Comparison of ENCODE assay signal across 1 cellular context in the genomic region with DNA sequence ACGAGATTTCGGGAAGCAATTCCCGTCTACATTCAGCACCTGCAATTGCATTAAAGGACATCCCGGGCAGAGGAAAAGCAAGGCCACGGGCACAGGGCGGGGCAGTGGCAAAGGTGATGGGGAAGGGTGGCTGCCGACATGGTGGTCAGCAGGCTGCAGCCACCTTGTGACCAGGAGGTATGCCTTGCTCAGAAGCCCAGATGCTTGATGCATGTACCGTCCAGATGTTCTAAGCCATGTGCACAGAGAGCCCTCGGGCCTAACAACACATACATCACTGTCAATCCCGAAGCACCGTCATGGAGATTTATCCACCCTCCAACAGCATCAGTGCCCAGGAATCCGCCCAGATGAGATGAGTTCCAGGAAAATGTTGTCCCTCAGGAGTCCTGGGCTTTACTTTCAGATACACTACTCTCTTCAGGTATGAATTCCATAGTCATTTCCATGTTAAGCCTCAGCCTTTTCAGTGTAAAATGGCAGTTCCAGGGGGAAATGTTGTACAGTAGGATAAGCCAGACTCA.
TF ChIP-seq lines count a peak whose summit lies in the region.

No MANE protein-coding gene starts in this region.

TF ChIP-seq in GM23338, 12 proteins besides CTCF, POLR2A, EP300 and RAD21 (continued from another document):
- TF ChIP-seq POLR2AphosphoS5 (IDR thresholded peaks at IDR 0.05; ENCODE audit: low read depth) (no peak), ZNF114 (CRISPR knock-in tag; IDR thresholded peaks at IDR 0.05) (no peak), JUNB (IDR thresholded peaks at IDR 0.05; ENCODE audit: unreplicated experiment) (no peak), STAT1 (IDR thresholded peaks at IDR 0.05; ENCODE audit: unreplicated experiment) (no peak), EZH2phosphoT487 (IDR thresholded peaks at IDR 0.05; ENCODE audit: unreplicated experiment) (no peak), ZNF331 (CRISPR knock-in tag; IDR thresholded peaks at IDR 0.05; ENCODE audit: low read depth) (no peak), EZH2 (IDR thresholded peaks at IDR 0.05; ENCODE audit: low read depth, unreplicated experiment) (no peak)
- TF ChIP-seq, protein P1, sequence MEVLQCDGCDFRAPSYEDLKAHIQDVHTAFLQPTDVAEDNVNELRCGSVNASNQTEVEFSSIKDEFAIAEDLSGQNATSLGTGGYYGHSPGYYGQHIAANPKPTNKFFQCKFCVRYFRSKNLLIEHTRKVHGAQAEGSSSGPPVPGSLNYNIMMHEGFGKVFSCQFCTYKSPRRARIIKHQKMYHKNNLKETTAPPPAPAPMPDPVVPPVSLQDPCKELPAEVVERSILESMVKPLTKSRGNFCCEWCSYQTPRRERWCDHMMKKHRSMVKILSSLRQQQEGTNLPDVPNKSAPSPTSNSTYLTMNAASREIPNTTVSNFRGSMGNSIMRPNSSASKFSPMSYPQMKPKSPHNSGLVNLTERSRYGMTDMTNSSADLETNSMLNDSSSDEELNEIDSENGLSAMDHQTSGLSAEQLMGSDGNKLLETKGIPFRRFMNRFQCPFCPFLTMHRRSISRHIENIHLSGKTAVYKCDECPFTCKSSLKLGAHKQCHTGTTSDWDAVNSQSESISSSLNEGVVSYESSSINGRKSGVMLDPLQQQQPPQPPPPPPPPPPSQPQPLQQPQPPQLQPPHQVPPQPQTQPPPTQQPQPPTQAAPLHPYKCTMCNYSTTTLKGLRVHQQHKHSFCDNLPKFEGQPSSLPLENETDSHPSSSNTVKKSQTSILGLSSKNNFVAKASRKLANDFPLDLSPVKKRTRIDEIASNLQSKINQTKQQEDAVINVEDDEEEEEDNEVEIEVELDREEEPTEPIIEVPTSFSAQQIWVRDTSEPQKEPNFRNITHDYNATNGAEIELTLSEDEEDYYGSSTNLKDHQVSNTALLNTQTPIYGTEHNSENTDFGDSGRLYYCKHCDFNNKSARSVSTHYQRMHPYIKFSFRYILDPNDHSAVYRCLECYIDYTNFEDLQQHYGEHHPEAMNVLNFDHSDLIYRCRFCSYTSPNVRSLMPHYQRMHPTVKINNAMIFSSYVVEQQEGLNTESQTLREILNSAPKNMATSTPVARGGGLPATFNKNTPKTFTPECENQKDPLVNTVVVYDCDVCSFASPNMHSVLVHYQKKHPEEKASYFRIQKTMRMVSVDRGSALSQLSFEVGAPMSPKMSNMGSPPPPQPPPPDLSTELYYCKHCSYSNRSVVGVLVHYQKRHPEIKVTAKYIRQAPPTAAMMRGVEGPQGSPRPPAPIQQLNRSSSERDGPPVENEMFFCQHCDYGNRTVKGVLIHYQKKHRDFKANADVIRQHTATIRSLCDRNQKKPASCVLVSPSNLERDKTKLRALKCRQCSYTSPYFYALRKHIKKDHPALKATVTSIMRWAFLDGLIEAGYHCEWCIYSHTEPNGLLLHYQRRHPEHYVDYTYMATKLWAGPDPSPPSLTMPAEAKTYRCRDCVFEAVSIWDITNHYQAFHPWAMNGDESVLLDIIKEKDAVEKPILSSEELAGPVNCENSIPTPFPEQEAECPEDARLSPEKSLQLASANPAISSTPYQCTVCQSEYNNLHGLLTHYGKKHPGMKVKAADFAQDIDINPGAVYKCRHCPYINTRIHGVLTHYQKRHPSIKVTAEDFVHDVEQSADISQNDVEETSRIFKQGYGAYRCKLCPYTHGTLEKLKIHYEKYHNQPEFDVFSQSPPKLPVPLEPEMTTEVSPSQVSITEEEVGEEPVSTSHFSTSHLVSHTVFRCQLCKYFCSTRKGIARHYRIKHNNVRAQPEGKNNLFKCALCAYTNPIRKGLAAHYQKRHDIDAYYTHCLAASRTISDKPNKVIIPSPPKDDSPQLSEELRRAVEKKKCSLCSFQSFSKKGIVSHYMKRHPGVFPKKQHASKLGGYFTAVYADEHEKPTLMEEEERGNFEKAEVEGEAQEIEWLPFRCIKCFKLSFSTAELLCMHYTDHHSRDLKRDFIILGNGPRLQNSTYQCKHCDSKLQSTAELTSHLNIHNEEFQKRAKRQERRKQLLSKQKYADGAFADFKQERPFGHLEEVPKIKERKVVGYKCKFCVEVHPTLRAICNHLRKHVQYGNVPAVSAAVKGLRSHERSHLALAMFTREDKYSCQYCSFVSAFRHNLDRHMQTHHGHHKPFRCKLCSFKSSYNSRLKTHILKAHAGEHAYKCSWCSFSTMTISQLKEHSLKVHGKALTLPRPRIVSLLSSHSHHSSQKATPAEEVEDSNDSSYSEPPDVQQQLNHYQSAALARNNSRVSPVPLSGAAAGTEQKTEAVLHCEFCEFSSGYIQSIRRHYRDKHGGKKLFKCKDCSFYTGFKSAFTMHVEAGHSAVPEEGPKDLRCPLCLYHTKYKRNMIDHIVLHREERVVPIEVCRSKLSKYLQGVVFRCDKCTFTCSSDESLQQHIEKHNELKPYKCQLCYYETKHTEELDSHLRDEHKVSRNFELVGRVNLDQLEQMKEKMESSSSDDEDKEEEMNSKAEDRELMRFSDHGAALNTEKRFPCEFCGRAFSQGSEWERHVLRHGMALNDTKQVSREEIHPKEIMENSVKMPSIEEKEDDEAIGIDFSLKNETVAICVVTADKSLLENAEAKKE (CRISPR knock-in tag; IDR thresholded peaks at IDR 0.05), result no peak
- TF ChIP-seq, protein P2, sequence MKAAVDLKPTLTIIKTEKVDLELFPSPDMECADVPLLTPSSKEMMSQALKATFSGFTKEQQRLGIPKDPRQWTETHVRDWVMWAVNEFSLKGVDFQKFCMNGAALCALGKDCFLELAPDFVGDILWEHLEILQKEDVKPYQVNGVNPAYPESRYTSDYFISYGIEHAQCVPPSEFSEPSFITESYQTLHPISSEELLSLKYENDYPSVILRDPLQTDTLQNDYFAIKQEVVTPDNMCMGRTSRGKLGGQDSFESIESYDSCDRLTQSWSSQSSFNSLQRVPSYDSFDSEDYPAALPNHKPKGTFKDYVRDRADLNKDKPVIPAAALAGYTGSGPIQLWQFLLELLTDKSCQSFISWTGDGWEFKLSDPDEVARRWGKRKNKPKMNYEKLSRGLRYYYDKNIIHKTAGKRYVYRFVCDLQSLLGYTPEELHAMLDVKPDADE (IDR thresholded peaks at IDR 0.05), result no peak
- TF ChIP-seq, protein P3, sequence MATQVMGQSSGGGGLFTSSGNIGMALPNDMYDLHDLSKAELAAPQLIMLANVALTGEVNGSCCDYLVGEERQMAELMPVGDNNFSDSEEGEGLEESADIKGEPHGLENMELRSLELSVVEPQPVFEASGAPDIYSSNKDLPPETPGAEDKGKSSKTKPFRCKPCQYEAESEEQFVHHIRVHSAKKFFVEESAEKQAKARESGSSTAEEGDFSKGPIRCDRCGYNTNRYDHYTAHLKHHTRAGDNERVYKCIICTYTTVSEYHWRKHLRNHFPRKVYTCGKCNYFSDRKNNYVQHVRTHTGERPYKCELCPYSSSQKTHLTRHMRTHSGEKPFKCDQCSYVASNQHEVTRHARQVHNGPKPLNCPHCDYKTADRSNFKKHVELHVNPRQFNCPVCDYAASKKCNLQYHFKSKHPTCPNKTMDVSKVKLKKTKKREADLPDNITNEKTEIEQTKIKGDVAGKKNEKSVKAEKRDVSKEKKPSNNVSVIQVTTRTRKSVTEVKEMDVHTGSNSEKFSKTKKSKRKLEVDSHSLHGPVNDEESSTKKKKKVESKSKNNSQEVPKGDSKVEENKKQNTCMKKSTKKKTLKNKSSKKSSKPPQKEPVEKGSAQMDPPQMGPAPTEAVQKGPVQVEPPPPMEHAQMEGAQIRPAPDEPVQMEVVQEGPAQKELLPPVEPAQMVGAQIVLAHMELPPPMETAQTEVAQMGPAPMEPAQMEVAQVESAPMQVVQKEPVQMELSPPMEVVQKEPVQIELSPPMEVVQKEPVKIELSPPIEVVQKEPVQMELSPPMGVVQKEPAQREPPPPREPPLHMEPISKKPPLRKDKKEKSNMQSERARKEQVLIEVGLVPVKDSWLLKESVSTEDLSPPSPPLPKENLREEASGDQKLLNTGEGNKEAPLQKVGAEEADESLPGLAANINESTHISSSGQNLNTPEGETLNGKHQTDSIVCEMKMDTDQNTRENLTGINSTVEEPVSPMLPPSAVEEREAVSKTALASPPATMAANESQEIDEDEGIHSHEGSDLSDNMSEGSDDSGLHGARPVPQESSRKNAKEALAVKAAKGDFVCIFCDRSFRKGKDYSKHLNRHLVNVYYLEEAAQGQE (IDR thresholded peaks at IDR 0.05; ENCODE audit: unreplicated experiment), result no peak
